ENCODE assay signal across 13 cellular contexts in genomic region chr15:80619677-80620076, GRCh38.
DNase-seq lines count a peak whose midpoint lies in the region; ATAC-seq and TF ChIP-seq lines count a peak whose summit lies in the region.
"Had no signal": no experiment of that assay in that cellular context is flagged by ENCODE, and none has a peak within 500 bp of the region (broad histone marks: within the 10 kb centered on the region; RNA-seq: fewer than 3 reads in every experiment).

No MANE protein-coding gene starts in this region.

- TF ChIP-seq POLR2A in breast epithelium (IDR thresholded peaks at IDR 0.05): no peak
- TF ChIP-seq POLR2A in transverse colon (IDR thresholded peaks at IDR 0.05): no peak

- H3K9me3 ChIP-seq in breast epithelium (peaks cover 0 to 11% of the 10 kb centered on the region in 2 donors), left ventricle myocardium inferior (replicated peaks) (peaks cover 13% of the 10 kb centered on the region), transverse colon (peaks cover 0 to 8% of the 10 kb centered on the region in 2 donors)

- no peak for TF ChIP-seq EP300 in transverse colon (IDR thresholded peaks at IDR 0.05; ENCODE audit: low read depth)

- no peak for ATAC-seq in HG03571 (IDR thresholded peaks at IDR 0.05; ENCODE audit: unreplicated experiment)
- ATAC-seq: stimulated activated effector memory CD8-positive, alpha-beta T cell treated with anti-CD3 and anti-CD28 coated beads, Interleukin-12 subunit alpha, Interleukin-12 subunit beta, amount 100 ng/mL, for 72 hours had no signal

- in situ Hi-C loops in T47D (cut with HindIII; ENCODE audit: low pct_unique_long_range_greater_than_20kb, low sequenced_read_pairs) (no loop called here), transverse colon (cut with MboI; ENCODE audit: low pct_ligation_motif_present in 1 of 4, low pct_unique_long_range_greater_than_20kb in 1 of 4, low sequenced_read_pairs in 3 of 4) (no loop called here)

- TF ChIP-seq CTCF in breast epithelium (IDR thresholded peaks at IDR 0.05): peak in 1 of 3 donors; percentile 13
- peak; percentile 53 for TF ChIP-seq CTCF in left ventricle myocardium inferior (IDR thresholded peaks at IDR 0.05; ENCODE audit: borderline replicate concordance)
- TF ChIP-seq CTCF in transverse colon (IDR thresholded peaks at IDR 0.05): peak; percentile 16 to 34 (median 23)

- no peaks in the 10 kb centered on the region for H3K27me3 ChIP-seq in breast epithelium
- no peaks in the 10 kb centered on the region for H3K27me3 ChIP-seq in left ventricle myocardium inferior (ENCODE audit: low read depth)
- H3K27me3 ChIP-seq in transverse colon: no peaks in the 10 kb centered on the region
- H3K27me3 ChIP-seq: BLaER1 treated with 17β-estradiol and CSF1 and Interleukin-3, amounts not matched to agents 10 nM and 100 nM; sigmoid colon had no signal

- DNase-seq in T47D (ENCODE audit: low read depth in 1 of 2, low spot score in 1 of 2) (peak; percentile 40 to 58), breast epithelium (ENCODE audit: low spot score in 2 of 2) (no peak), amniotic epithelial cell (ENCODE audit: low read depth) (peak; percentile 47), left ventricle myocardium inferior (no peak), transverse colon (no peak), UCSD-AML1 (lab: John Stamatoyannopoulos, UW; ENCODE audit: unreplicated experiment) (no peak), globus pallidus (ENCODE audit: low spot score) (no peak)
- DNase-seq: GOT3, NCI-H510A, sigmoid colon had no signal

- H3K4me3 ChIP-seq in breast epithelium (no peak overlapping the region), left ventricle myocardium inferior (no peak overlapping the region), transverse colon (no peak overlapping the region)
- H3K4me3 ChIP-seq: BLaER1 treated with 17β-estradiol and CSF1 and Interleukin-3, amounts not matched to agents 10 nM and 100 nM; sigmoid colon had no signal

- no peak overlapping the region for H3K27ac ChIP-seq in breast epithelium
- H3K27ac ChIP-seq in left ventricle myocardium inferior (replicated peaks): no peak overlapping the region
- H3K27ac ChIP-seq in transverse colon: no peak overlapping the region
- H3K27ac ChIP-seq: sigmoid colon had no signal

- whole genome bisulfite sequencing in transverse colon (ENCODE audit: low coverage in 1 of 2), 2 donors: 56 to 63% methylated on average over 1 of the region's 1 CpG

- H3K36me3 ChIP-seq in breast epithelium (no peaks in the 10 kb centered on the region), left ventricle myocardium inferior (no peaks in the 10 kb centered on the region), transverse colon (no peaks in the 10 kb centered on the region)
- H3K36me3 ChIP-seq: BLaER1 treated with 17β-estradiol and CSF1 and Interleukin-3, amounts not matched to agents 10 nM and 100 nM; sigmoid colon had no signal

- intact Hi-C loops in breast epithelium (cut with DNase I; ENCODE audit: low total_unique reads) (no loop called here), left ventricle myocardium inferior (cut with micrococcal nuclease) (no loop called here), transverse colon (cut with DNase I; ENCODE audit: low total_unique reads) (no loop called here)

- H3K4me1 ChIP-seq in breast epithelium (peaks cover 0 to 6% of the 10 kb centered on the region in 2 donors), left ventricle myocardium inferior (peaks cover 13% of the 10 kb centered on the region), transverse colon (peaks cover 0 to 11% (median 10%) of the 10 kb centered on the region in 4 donors)

Comparison
In these comparisons a context has a peak if more than half of its experiments do, and no peak if none do; other contexts are left out.
1. DNase-seq: peak in T47D (2 of 2) and amniotic epithelial cell (single experiment); none in breast epithelium (0 of 2), left ventricle myocardium inferior (single experiment), transverse colon (single experiment), UCSD-AML1 (single experiment) and globus pallidus (single experiment).